ENCODE assay signal across 1 cellular context in the genomic region with DNA sequence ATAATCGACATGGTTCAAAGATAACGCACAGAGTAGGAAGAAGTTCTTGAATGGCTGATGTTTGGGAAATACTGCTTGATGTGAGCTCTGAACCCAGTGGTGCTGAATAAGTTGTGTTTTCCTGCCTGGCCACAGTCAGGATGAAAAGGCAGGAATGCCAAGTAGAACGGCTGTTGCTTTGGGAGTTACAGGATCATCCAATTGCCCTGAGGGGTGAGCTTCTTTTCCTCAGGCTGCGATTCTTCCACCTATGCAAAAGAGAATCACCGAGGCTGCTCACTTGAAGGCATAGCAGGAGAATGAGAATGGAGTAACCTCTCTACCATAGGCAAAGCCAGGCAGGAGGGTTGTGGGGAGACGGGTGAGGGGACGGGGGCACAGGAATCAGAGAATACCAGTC.
TF ChIP-seq lines count a peak whose summit lies in the region.

No MANE protein-coding gene starts in this region.

TF ChIP-seq in H1, 55 proteins besides CTCF, POLR2A, EP300 and RAD21:
- TF ChIP-seq BACH1 (IDR thresholded peaks at IDR 0.05; ENCODE audit: low read length) (no peak), TEAD4 (IDR thresholded peaks at IDR 0.05; ENCODE audit: low read depth, low read length) (peak; percentile 41; the same call in 1 of the 2 replicates), RNF2 (IDR thresholded peaks at IDR 0.05; ENCODE audit: borderline replicate concordance, low read depth, low read length, missing control alignments, poor library complexity, severe bottlenecking) (no peak), GABPA (IDR thresholded peaks at IDR 0.05; ENCODE audit: borderline replicate concordance, insufficient read depth, low read length) (no peak)
